8 cellular contexts compared by ENCODE assay signal in genomic region chr16:2206420-2206779, GRCh38. TPM values are rescaled to one million over a fixed set of nuclear protein-coding genes. Genes with fewer than 3 reads are reported as not detected.
DNase-seq lines count a peak whose midpoint lies in the region; ATAC-seq lines count a peak whose summit lies in the region.

No MANE protein-coding gene starts in this region.

- peaks cover 6% of the 10 kb centered on the region for H3K4me1 ChIP-seq in iPS-20b (ENCODE audit: insufficient read depth, low read length)

- peak overlapping the region; percentile 80 for H3K27ac Mint-ChIP-seq in T-helper 2 cell treated with Interferon-gamma antibody and Interleukin-4, amounts not matched to agents 5 μg/mL and 100 μg/mL, for 36 hours
- H3K27ac Mint-ChIP-seq in activated T-helper 1 cell treated with anti-CD3 and anti-CD28 coated beads, Interleukin-12 subunit alpha, Interleukin-12 subunit beta, Interleukin-2, Interleukin-4 antibody, amounts not matched to agents 30 ng/mL and 10 ng/mL and 1 ng/mL, durations not matched to agents 14 hours and 24 hours and 36 hours: peak overlapping the region; percentile 68

- peaks cover 22% of the 10 kb centered on the region for H3K36me3 ChIP-seq in iPS-20b (ENCODE audit: insufficient read depth, low read depth, low read length)

- peak overlapping the region; percentile 84 for H3K4me3 Mint-ChIP-seq in T-helper 2 cell treated with Interferon-gamma antibody and Interleukin-4, amounts not matched to agents 5 μg/mL and 100 μg/mL, for 36 hours
- H3K4me3 Mint-ChIP-seq in activated T-helper 1 cell treated with anti-CD3 and anti-CD28 coated beads, Interleukin-12 subunit alpha, Interleukin-12 subunit beta, Interleukin-2, Interleukin-4 antibody, amounts not matched to agents 30 ng/mL and 10 ng/mL and 1 ng/mL, durations not matched to agents 14 hours and 24 hours and 36 hours: peak overlapping the region; percentile 86

- intact Hi-C loops in activated T-helper 1 cell treated with anti-CD3 and anti-CD28 coated beads, Interleukin-12 subunit alpha, Interleukin-12 subunit beta, Interleukin-2, Interleukin-4 antibody, amounts not matched to agents 30 ng/mL and 10 ng/mL and 1 ng/mL, durations not matched to agents 14 hours and 24 hours and 36 hours (cut with micrococcal nuclease): no loop called here

- H3K36me3 Mint-ChIP-seq in T-helper 2 cell treated with Interferon-gamma antibody and Interleukin-4, amounts not matched to agents 5 μg/mL and 100 μg/mL, for 36 hours (ENCODE audit: low read depth): peaks cover 13% of the 10 kb centered on the region
- peaks cover 11% of the 10 kb centered on the region for H3K36me3 Mint-ChIP-seq in activated T-helper 1 cell treated with anti-CD3 and anti-CD28 coated beads, Interleukin-12 subunit alpha, Interleukin-12 subunit beta, Interleukin-2, Interleukin-4 antibody, amounts not matched to agents 30 ng/mL and 10 ng/mL and 1 ng/mL, durations not matched to agents 14 hours and 24 hours and 36 hours (ENCODE audit: low read depth)

- peaks cover 7% of the 10 kb centered on the region for H3K4me1 Mint-ChIP-seq in T-helper 2 cell treated with Interferon-gamma antibody and Interleukin-4, amounts not matched to agents 5 μg/mL and 100 μg/mL, for 36 hours (ENCODE audit: low read depth)
- H3K4me1 Mint-ChIP-seq in activated T-helper 1 cell treated with anti-CD3 and anti-CD28 coated beads, Interleukin-12 subunit alpha, Interleukin-12 subunit beta, Interleukin-2, Interleukin-4 antibody, amounts not matched to agents 30 ng/mL and 10 ng/mL and 1 ng/mL, durations not matched to agents 14 hours and 24 hours and 36 hours (ENCODE audit: low read depth): peaks cover 22% of the 10 kb centered on the region

- H3K27me3 ChIP-seq in iPS-20b (ENCODE audit: insufficient read depth, low read length): peaks cover 4% of the 10 kb centered on the region; the same call in 1 of the 2 replicates

- peaks cover 5% of the 10 kb centered on the region for H3K27me3 Mint-ChIP-seq in T-helper 2 cell treated with Interferon-gamma antibody and Interleukin-4, amounts not matched to agents 5 μg/mL and 100 μg/mL, for 36 hours (ENCODE audit: low read depth)
- peaks cover 11% of the 10 kb centered on the region for H3K27me3 Mint-ChIP-seq in activated T-helper 1 cell treated with anti-CD3 and anti-CD28 coated beads, Interleukin-12 subunit alpha, Interleukin-12 subunit beta, Interleukin-2, Interleukin-4 antibody, amounts not matched to agents 30 ng/mL and 10 ng/mL and 1 ng/mL, durations not matched to agents 14 hours and 24 hours and 36 hours (ENCODE audit: insufficient read depth)

- H3K4me3 ChIP-seq in iPS-20b (ENCODE audit: low read length): peak overlapping the region; percentile 88

- no peaks in the 10 kb centered on the region for H3K9me3 ChIP-seq in iPS-20b (ENCODE audit: insufficient read depth, low read depth, low read length)

- H3K9ac ChIP-seq in iPS-20b (ENCODE audit: low read depth, low read length): peak overlapping the region; percentile 94; the same call in 1 of the 2 replicates

- H3K9me3 Mint-ChIP-seq in T-helper 2 cell treated with Interferon-gamma antibody and Interleukin-4, amounts not matched to agents 5 μg/mL and 100 μg/mL, for 36 hours: no peaks in the 10 kb centered on the region
- no peaks in the 10 kb centered on the region for H3K9me3 Mint-ChIP-seq in activated T-helper 1 cell treated with anti-CD3 and anti-CD28 coated beads, Interleukin-12 subunit alpha, Interleukin-12 subunit beta, Interleukin-2, Interleukin-4 antibody, amounts not matched to agents 30 ng/mL and 10 ng/mL and 1 ng/mL, durations not matched to agents 14 hours and 24 hours and 36 hours

- DNase-seq in T-helper 2 cell treated with Interferon-gamma antibody and Interleukin-4, amounts not matched to agents 5 μg/mL and 100 μg/mL, for 36 hours (ENCODE audit: low spot score): no peak
- DNase-seq in T-helper 2 cell: no peak
- no peak for DNase-seq in activated T-helper 1 cell treated with anti-CD3 and anti-CD28 coated beads, Interleukin-12 subunit alpha, Interleukin-12 subunit beta, Interleukin-2, Interleukin-4 antibody, amounts not matched to agents 30 ng/mL and 10 ng/mL and 1 ng/mL, durations not matched to agents 14 hours and 24 hours and 36 hours (ENCODE audit: low spot score)
- DNase-seq in substantia nigra (lab: John Stamatoyannopoulos, UW): no peak
- DNase-seq in dermis blood vessel endothelial cell: no peak
- no peak for DNase-seq in NCI-H1092 (lab: John Stamatoyannopoulos, UW)

- peak overlapping the region; percentile 94 for H3K27ac ChIP-seq in iPS-20b (ENCODE audit: low read length)
- peak overlapping the region; percentile 99 for H3K27ac ChIP-seq in substantia nigra (ENCODE audit: low read depth, low read length, poor library complexity, severe bottlenecking)

- no peak for ATAC-seq in GM18907 (IDR thresholded peaks at IDR 0.05; ENCODE audit: unreplicated experiment)

RNA-seq across cellular contexts. Expression of gene MLST8, which starts 1.1 kb away (rescaled TPM):
- 57.0 and 61.9 TPM in 2 replicates for total RNA-seq in activated T-helper 1 cell treated with anti-CD3 and anti-CD28 coated beads, Interleukin-12 subunit alpha, Interleukin-12 subunit beta, Interleukin-2, Interleukin-4 antibody, amounts not matched to agents 30 ng/mL and 10 ng/mL and 1 ng/mL, durations not matched to agents 14 hours and 24 hours and 36 hours
- 16.0 and 25.6 TPM in 2 replicates for total RNA-seq in dermis blood vessel endothelial cell

RNA-seq across cellular contexts. Expression of gene BRICD5, which starts 4.3 kb away (rescaled TPM):
- 24.7 and 25.1 TPM in 2 replicates for total RNA-seq in activated T-helper 1 cell treated with anti-CD3 and anti-CD28 coated beads, Interleukin-12 subunit alpha, Interleukin-12 subunit beta, Interleukin-2, Interleukin-4 antibody, amounts not matched to agents 30 ng/mL and 10 ng/mL and 1 ng/mL, durations not matched to agents 14 hours and 24 hours and 36 hours
- 1.3 and 4.4 TPM in 2 replicates for total RNA-seq in dermis blood vessel endothelial cell

RNA-seq across cellular contexts. Expression of gene PGP, which starts 8.2 kb away (rescaled TPM):
- total RNA-seq in activated T-helper 1 cell treated with anti-CD3 and anti-CD28 coated beads, Interleukin-12 subunit alpha, Interleukin-12 subunit beta, Interleukin-2, Interleukin-4 antibody, amounts not matched to agents 30 ng/mL and 10 ng/mL and 1 ng/mL, durations not matched to agents 14 hours and 24 hours and 36 hours: 37.2 and 37.7 TPM in 2 replicates
- total RNA-seq in dermis blood vessel endothelial cell: 18.4 and 20.2 TPM in 2 replicates

RNA-seq across cellular contexts. Expression of gene CASKIN1, which starts 10.0 kb away (rescaled TPM):
- 1.0 and 1.2 TPM in 2 replicates for total RNA-seq in activated T-helper 1 cell treated with anti-CD3 and anti-CD28 coated beads, Interleukin-12 subunit alpha, Interleukin-12 subunit beta, Interleukin-2, Interleukin-4 antibody, amounts not matched to agents 30 ng/mL and 10 ng/mL and 1 ng/mL, durations not matched to agents 14 hours and 24 hours and 36 hours
- 0.05 and 0.17 TPM in 2 replicates for total RNA-seq in dermis blood vessel endothelial cell

RNA-seq across cellular contexts. Expression of gene E4F1, which starts 17.0 kb away (rescaled TPM):
- 35.6 and 37.4 TPM in 2 replicates for total RNA-seq in activated T-helper 1 cell treated with anti-CD3 and anti-CD28 coated beads, Interleukin-12 subunit alpha, Interleukin-12 subunit beta, Interleukin-2, Interleukin-4 antibody, amounts not matched to agents 30 ng/mL and 10 ng/mL and 1 ng/mL, durations not matched to agents 14 hours and 24 hours and 36 hours
- 34.4 and 37.1 TPM in 2 replicates for total RNA-seq in dermis blood vessel endothelial cell
